8 cellular contexts compared by ENCODE assay signal in genomic region chr7:101155303-101155702, GRCh38. TPM values are rescaled to one million over a fixed set of nuclear protein-coding genes. Genes with fewer than 3 reads are reported as not detected.
DNase-seq lines count a peak whose midpoint lies in the region; ATAC-seq and TF ChIP-seq lines count a peak whose summit lies in the region.

No MANE protein-coding gene starts in this region.

- peaks cover 14% of the 10 kb centered on the region; the same call in 1 of the 2 replicates for H3K4me1 ChIP-seq in Caco-2
- H3K4me1 ChIP-seq in PC-3 (ENCODE audit: insufficient read depth, low read length) = peaks cover 40% of the 10 kb centered on the region
- H3K4me1 ChIP-seq in ovary (ENCODE audit: insufficient read depth) = peaks cover 10% of the 10 kb centered on the region

- no peak for ATAC-seq in PC-3

- H3K36me3 Mint-ChIP-seq in Caco-2 (ENCODE audit: insufficient read depth, unreplicated experiment) = peaks cover 36% of the 10 kb centered on the region

- no peaks in the 10 kb centered on the region for H3F3A ChIP-seq in PC-3 (ENCODE audit: low read length, unreplicated experiment)

- CTCF ChIA-PET in Caco-2 (lab: Charles Lee) = interaction anchor here (0.7 kb wide), 1 partner anchor 11 kb away, joined by 6 read pairs; no protein-coding TSS in a partner anchor
- CTCF ChIA-PET in PC-3 (lab: Charles Lee) = interaction anchor here (0.6 to 0.7 kb wide), 2 partner anchors 12 to 54 kb away, joined by 3 to 11 read pairs; no protein-coding TSS in a partner anchor

- peak overlapping the region; percentile 93 for H3K9ac ChIP-seq in PC-3 (ENCODE audit: low read length)

- H3K4me1 Mint-ChIP-seq in Caco-2 (ENCODE audit: low read depth, unreplicated experiment) = peaks cover 22% of the 10 kb centered on the region

- no peaks in the 10 kb centered on the region for H3K27me3 ChIP-seq in Caco-2 (replicated peaks; ENCODE audit: control insufficient read depth, insufficient read depth, low read length)
- no peaks in the 10 kb centered on the region for H3K27me3 ChIP-seq in PC-3 (ENCODE audit: low read length)
- no peaks in the 10 kb centered on the region for H3K27me3 ChIP-seq in ovary

- no peaks in the 10 kb centered on the region for H4K20me1 ChIP-seq in PC-3 (ENCODE audit: low read length)

- peaks cover 3% of the 10 kb centered on the region for H3K27me3 Mint-ChIP-seq in Caco-2 (ENCODE audit: insufficient read depth, unreplicated experiment)

- DNase-seq in Caco-2 (no peak), PC-3 (no peak), epithelial cell of prostate (ENCODE audit: low read depth, low spot score) (no peak), ovary (no peak), NCI-H345 (lab: John Stamatoyannopoulos, UW) (no peak), cerebellar cortex (ENCODE audit: low spot score) (no peak), COR-L47 (lab: John Stamatoyannopoulos, UW) (no peak)
- DNase-seq in activated CD8-positive, alpha-beta memory T cell treated with anti-CD3 and anti-CD28 coated beads, Interleukin-2, amount 50 U/mL, for 48 hours = no peak

- H3K4me3 Mint-ChIP-seq in Caco-2 (ENCODE audit: unreplicated experiment) = peak overlapping the region; percentile 81

- peaks cover 21% of the 10 kb centered on the region for H3K79me2 ChIP-seq in PC-3 (ENCODE audit: low read length)

- no peaks in the 10 kb centered on the region for H3K9me2 ChIP-seq in PC-3 (replicated peaks; ENCODE audit: low read length)

- H3K27ac Mint-ChIP-seq in Caco-2 (ENCODE audit: unreplicated experiment) = peak overlapping the region; percentile 86

- H3K36me3 ChIP-seq in Caco-2 (ENCODE audit: control insufficient read depth, insufficient read depth, low read length) (peaks cover 4% of the 10 kb centered on the region; the same call in 1 of the 2 replicates), PC-3 (ENCODE audit: low read depth, low read length) (peaks cover 9% of the 10 kb centered on the region; the same call in 1 of the 2 replicates), ovary (no peaks in the 10 kb centered on the region)

- BruUV-seq in Caco-2 (replicated peaks; lab: Mats Ljungman, UMichigan) (no TSS peak), PC-3 (replicated peaks; lab: Mats Ljungman, UMichigan) (TSS peak; percentile 35)

- H3K9me3 Mint-ChIP-seq in Caco-2 (ENCODE audit: unreplicated experiment) = no peaks in the 10 kb centered on the region

- WGBS in ovary, 3 donors = 46 to 57% (median 46%) methylated on average over 4 of the region's 4 CpGs

- no peak for TF ChIP-seq CTCF in Caco-2 (IDR thresholded peaks at IDR 0.05; ENCODE audit: insufficient read depth in 1 of 2, low read depth in 1 of 2, low read length in 1 of 2, severe bottlenecking in 1 of 2, unreplicated experiment in 1 of 2)
- TF ChIP-seq CTCF in PC-3 (conservative IDR thresholded peaks at IDR 0.05; ENCODE audit: low read depth, low read length) = no peak
- no peak for TF ChIP-seq CTCF in ovary (IDR thresholded peaks at IDR 0.05)

- POLR2A ChIA-PET in Caco-2 (lab: Charles Lee) = no interaction called here
- POLR2A ChIA-PET in PC-3 (lab: Charles Lee; ENCODE audit: unreplicated experiment) = interaction anchor here (0.6 kb wide), 1 partner anchor 11 kb away, joined by 10 read pairs; no protein-coding TSS in a partner anchor

- peak overlapping the region; percentile 98 for H3K4me2 ChIP-seq in PC-3 (ENCODE audit: low read length)

- H3K9me3 ChIP-seq in Caco-2 (no peaks in the 10 kb centered on the region), PC-3 (ENCODE audit: low read length) (no peaks in the 10 kb centered on the region), ovary (no peaks in the 10 kb centered on the region)

- no peak for TF ChIP-seq EP300 in ovary (IDR thresholded peaks at IDR 0.05)

- H3K4me3 ChIP-seq in Caco-2 (ENCODE audit: low read depth, low read length) = peak overlapping the region; percentile 87
- peak overlapping the region; percentile 78 for H3K4me3 ChIP-seq in PC-3 (ENCODE audit: low read length)
- H3K4me3 ChIP-seq in ovary = peak overlapping the region; percentile 63

- H3K27ac ChIP-seq in PC-3 (ENCODE audit: low read length) = peak overlapping the region; percentile 29; the same call in 1 of the 2 replicates
- H3K27ac ChIP-seq in epithelial cell of prostate = peak overlapping the region; percentile 72
- no peak overlapping the region for H3K27ac ChIP-seq in ovary

- no peak for TF ChIP-seq POLR2A in ovary (IDR thresholded peaks at IDR 0.05)

- intact Hi-C loops in Caco-2 (cut with micrococcal nuclease; ENCODE audit: unreplicated experiment) (no loop called here), PC-3 (cut with micrococcal nuclease) (no loop called here), ovary (cut with DNase I) (no loop called here)

- H2AFZ ChIP-seq in PC-3 (ENCODE audit: low read length) = peak overlapping the region; percentile 65; the same call in 1 of the 2 replicates

RNA-seq across cellular contexts. Expression of gene AP1S1, which starts 1.0 kb away (rescaled TPM):
- total RNA-seq in Caco-2 (2022) (52.3 and 62.9 TPM in 2 replicates), PC-3 (2014; rRNA removed) (148 and 190 TPM in 2 replicates), ovary (10 to 100 TPM; 17.4 to 32.0 (median 25.5) TPM)
- 10 to 100 TPM; 35.2 to 54.9 TPM for polyA plus RNA-seq in ovary

RNA-seq across cellular contexts. Expression of gene VGF, which starts 10.1 kb away (rescaled TPM):
- total RNA-seq in Caco-2 (2022) = 1.2 and 1.3 TPM in 2 replicates
- total RNA-seq in PC-3 (2014; rRNA removed) = 1.6 and 2.5 TPM in 2 replicates
- under 1 TPM in 1 of 7 donors, not detected in 6; 0.20 TPM for total RNA-seq in ovary
- under 1 TPM in 1 of 2 donors, not detected in 1; 0.04 TPM for polyA plus RNA-seq in ovary

RNA-seq across cellular contexts. Expression of gene NAT16, which starts 24.8 kb away (rescaled TPM):
- 0.19 TPM in 1 of 2 replicates, not detected in the other for total RNA-seq in Caco-2 (2022)
- 0.26 TPM in 1 of 2 replicates, not detected in the other for total RNA-seq in PC-3 (2014; rRNA removed)
- total RNA-seq in ovary = not detected
- not detected for polyA plus RNA-seq in ovary

RNA-seq across cellular contexts. Expression of gene SERPINE1, which starts 28.4 kb away (rescaled TPM):
- total RNA-seq in Caco-2 (2022) (0.09 and 0.25 TPM in 2 replicates), PC-3 (2014; rRNA removed) (46.1 and 52.5 TPM in 2 replicates), ovary (10 to 100 TPM in 6 of 7 donors, 1 to 10 TPM in 1; 4.0 to 81.6 (median 20.9) TPM)
- polyA plus RNA-seq in ovary = 10 to 100 TPM; 13.1 to 19.9 TPM

RNA-seq across cellular contexts. Expression of gene MOGAT3, which starts 45.5 kb away (rescaled TPM):
- total RNA-seq in Caco-2 (2022) (6.3 and 8.1 TPM in 2 replicates), PC-3 (2014; rRNA removed) (not detected in 2 replicates), ovary (under 1 TPM in 1 of 7 donors, not detected in 6; 0.24 TPM)
- polyA plus RNA-seq in ovary = not detected

Comparison
In these comparisons a context has a peak if more than half of its experiments do, and no peak if none do; other contexts are left out.
1. H3K27ac ChIP-seq: peak in PC-3 (single experiment) and epithelial cell of prostate (single experiment); none in ovary (0 of 2).
2. Peak in every context shown above with its lines, with median percentiles within 50 percentile points of each other: H3K4me3 ChIP-seq.